Comparison of ENCODE assay signal across 8 cellular contexts in genomic region chr7:14776266-14776665, GRCh38.
"Had no signal": no experiment of that assay in that cellular context is flagged by ENCODE, and none has a peak within 500 bp of the region (broad histone marks: within the 10 kb centered on the region; RNA-seq: fewer than 3 reads in every experiment).

No MANE protein-coding gene starts in this region.

- ATAC-seq: GM12878 had no signal

- DNase-seq: GDM1, GF-D8 had no signal

- FAIRE-seq: G401.6, GM12878, GM12891, GM12892, GM18507, GM19239 had no signal

- H3K4me3 ChIP-seq: GM12878 had no signal
